Comparison of ENCODE assay signal across 1 cellular context in genomic region chr10:97584060-97584797, GRCh38.
TF ChIP-seq lines count a peak whose summit lies in the region.

Gene HOGA1 (plus strand): TSS chr10:97584389. CDS start chr10:97584704, 315 bp downstream.

TF ChIP-seq in HepG2, 621 proteins besides CTCF, POLR2A, EP300 and RAD21 (continued from another document):
- TF ChIP-seq ZBTB4 (CRISPR knock-in tag; IDR thresholded peaks at IDR 0.05; ENCODE audit: borderline replicate concordance) = no peak
- peak; percentile 37; the same call in 1 of the 2 replicates for TF ChIP-seq ELF3 (CRISPR knock-in tag; IDR thresholded peaks at IDR 0.05)
- peak; percentile 50; the same call in 1 of the 2 replicates for TF ChIP-seq PHF21A (CRISPR knock-in tag; IDR thresholded peaks at IDR 0.05)
- no peak for TF ChIP-seq AGO2 (optimal IDR thresholded peaks at IDR 0.05; ENCODE audit: low read depth, low read length)
- peak; percentile 89 for TF ChIP-seq HNRNPL (IDR thresholded peaks at IDR 0.05; ENCODE audit: low read depth, low read length)
- peak in 1 of 2 experiments; percentile 35; a peak in 1 of 4 replicates for TF ChIP-seq KLF16 (CRISPR knock-in tag; IDR thresholded peaks at IDR 0.05)
- TF ChIP-seq YEATS2 (CRISPR knock-in tag; IDR thresholded peaks at IDR 0.05; ENCODE audit: borderline replicate concordance) = peak; percentile 50; the same call in 1 of the 2 replicates
- no peak for TF ChIP-seq MAFG (CRISPR knock-in tag; IDR thresholded peaks at IDR 0.05)
- TF ChIP-seq MXI1 (IDR thresholded peaks at IDR 0.05; ENCODE audit: borderline replicate concordance, low read depth, low read length) = peak; percentile 57; the same call in 1 of the 3 replicates
- TF ChIP-seq ZNF121 (CRISPR knock-in tag; IDR thresholded peaks at IDR 0.05) = no peak
- TF ChIP-seq HMGXB4 (CRISPR knock-in tag; IDR thresholded peaks at IDR 0.05; ENCODE audit: borderline replicate concordance in 1 of 2, low read depth in 1 of 2) = 0 out of 4 replicates have a peak, but pooled peaks of 1 of the 2 experiments have one; percentile 15
- peak; percentile 19; the same call in 1 of the 2 replicates for TF ChIP-seq PHF20 (CRISPR knock-in tag; IDR thresholded peaks at IDR 0.05)
- TF ChIP-seq ZBTB25 (CRISPR knock-in tag; IDR thresholded peaks at IDR 0.05) = no peak
- TF ChIP-seq SOX6 (IDR thresholded peaks at IDR 0.05) = no peak
- peak; percentile 48 for TF ChIP-seq SOX6 (CRISPR knock-in tag; IDR thresholded peaks at IDR 0.05)
- TF ChIP-seq THYN1 (CRISPR knock-in tag; IDR thresholded peaks at IDR 0.05; ENCODE audit: borderline replicate concordance, low read depth) = no peak
- no peak for TF ChIP-seq DRAP1 (CRISPR knock-in tag; IDR thresholded peaks at IDR 0.05)
- TF ChIP-seq ZNF24 (IDR thresholded peaks at IDR 0.05) = no peak
- no peak for TF ChIP-seq MIXL1 (CRISPR knock-in tag; IDR thresholded peaks at IDR 0.05)
- peak; percentile 41; the same call in 1 of the 2 replicates for TF ChIP-seq PAXIP1 (CRISPR knock-in tag; conservative IDR thresholded peaks at IDR 0.05)
- TF ChIP-seq REPIN1 (CRISPR knock-in tag; IDR thresholded peaks at IDR 0.05; ENCODE audit: borderline replicate concordance, low read depth) = 0 out of 2 replicates have a peak, but pooled peaks have one; percentile 9
- no peak for TF ChIP-seq ZNF282 (IDR thresholded peaks at IDR 0.05; ENCODE audit: partially characterized antibody)
- 0 out of 2 replicates have a peak, but pooled peaks have one; percentile 43 for TF ChIP-seq SMAD3 (CRISPR knock-in tag; IDR thresholded peaks at IDR 0.05)
- peak; percentile 49 for TF ChIP-seq GABPB1 (CRISPR knock-in tag; IDR thresholded peaks at IDR 0.05)
- TF ChIP-seq ZFP91 (CRISPR knock-in tag; IDR thresholded peaks at IDR 0.05; ENCODE audit: borderline replicate concordance) = 0 out of 2 replicates have a peak, but pooled peaks have one; percentile 7
- peak; percentile 79 for TF ChIP-seq ZFY (CRISPR knock-in tag; IDR thresholded peaks at IDR 0.05)
- peak; percentile 61; the same call in 1 of the 2 replicates for TF ChIP-seq SALL1 (CRISPR knock-in tag; IDR thresholded peaks at IDR 0.05)
- no peak for TF ChIP-seq RNF2 (conservative IDR thresholded peaks at IDR 0.05; ENCODE audit: low read depth)
- no peak for TF ChIP-seq SMC3 (IDR thresholded peaks at IDR 0.05; ENCODE audit: low read length)
- TF ChIP-seq XRCC5 (optimal IDR thresholded peaks at IDR 0.05; ENCODE audit: low read length) = peak; percentile 62
- peak; percentile 86 for TF ChIP-seq USF2 (IDR thresholded peaks at IDR 0.05; ENCODE audit: low read depth, low read length)
- peak; percentile 92; the same call in 1 of the 2 replicates for TF ChIP-seq USF2 (CRISPR knock-in tag; IDR thresholded peaks at IDR 0.05; ENCODE audit: borderline replicate concordance)
- TF ChIP-seq ZNF547 (CRISPR knock-in tag; IDR thresholded peaks at IDR 0.05) = no peak; the same call in 1 of the 2 replicates
- no peak for TF ChIP-seq JDP2 (CRISPR knock-in tag; IDR thresholded peaks at IDR 0.05; ENCODE audit: borderline replicate concordance)
- TF ChIP-seq GATAD1 (CRISPR knock-in tag; IDR thresholded peaks at IDR 0.05) = peak; percentile 58; the same call in 1 of the 2 replicates
- peak; percentile 51; the same call in 1 of the 2 replicates for TF ChIP-seq ZNF788 (CRISPR knock-in tag; IDR thresholded peaks at IDR 0.05; ENCODE audit: borderline replicate concordance)
- TF ChIP-seq POLR2G (IDR thresholded peaks at IDR 0.05; ENCODE audit: low read depth, low read length) = peak; percentile 58; the same call in 1 of the 2 replicates
- 0 out of 2 replicates have a peak, but pooled peaks have one; percentile 20 for TF ChIP-seq ESRRA (CRISPR knock-in tag; IDR thresholded peaks at IDR 0.05; ENCODE audit: low read depth)
- peak; percentile 83 for TF ChIP-seq ARNTL (CRISPR knock-in tag; IDR thresholded peaks at IDR 0.05)
- no peak for TF ChIP-seq ZFAT (CRISPR knock-in tag; conservative IDR thresholded peaks at IDR 0.05)
- no peak for TF ChIP-seq ZNF567 (CRISPR knock-in tag; IDR thresholded peaks at IDR 0.05; ENCODE audit: borderline replicate concordance)
- TF ChIP-seq NFYC (CRISPR knock-in tag; IDR thresholded peaks at IDR 0.05) = peak; percentile 73
- 0 out of 2 replicates have a peak, but pooled peaks have one; percentile 47 for TF ChIP-seq RFXAP (CRISPR knock-in tag; IDR thresholded peaks at IDR 0.05; ENCODE audit: borderline replicate concordance)
- peak; percentile 45; the same call in 1 of the 2 replicates for TF ChIP-seq KAT8 (CRISPR knock-in tag; IDR thresholded peaks at IDR 0.05)
- TF ChIP-seq NCOR1 (IDR thresholded peaks at IDR 0.05; ENCODE audit: borderline replicate concordance, low read length) = peak; percentile 42; the same call in 1 of the 2 replicates
- no peak for TF ChIP-seq ZSCAN29 (CRISPR knock-in tag; conservative IDR thresholded peaks at IDR 0.05)
- TF ChIP-seq NR3C1 (CRISPR knock-in tag; IDR thresholded peaks at IDR 0.05) = no peak
- TF ChIP-seq MLX (CRISPR knock-in tag; IDR thresholded peaks at IDR 0.05) = peak; percentile 66; the same call in 1 of the 2 replicates
- no peak for TF ChIP-seq CENPT (CRISPR knock-in tag; IDR thresholded peaks at IDR 0.05; ENCODE audit: low read depth)
- TF ChIP-seq CEBPB (IDR thresholded peaks at IDR 0.05; ENCODE audit: borderline replicate concordance, low read depth, low read length) = no peak
- no peak for TF ChIP-seq NFIC (IDR thresholded peaks at IDR 0.05; ENCODE audit: low read length)
- TF ChIP-seq ZNF780A (CRISPR knock-in tag; IDR thresholded peaks at IDR 0.05) = no peak
